In the genomic region with DNA sequence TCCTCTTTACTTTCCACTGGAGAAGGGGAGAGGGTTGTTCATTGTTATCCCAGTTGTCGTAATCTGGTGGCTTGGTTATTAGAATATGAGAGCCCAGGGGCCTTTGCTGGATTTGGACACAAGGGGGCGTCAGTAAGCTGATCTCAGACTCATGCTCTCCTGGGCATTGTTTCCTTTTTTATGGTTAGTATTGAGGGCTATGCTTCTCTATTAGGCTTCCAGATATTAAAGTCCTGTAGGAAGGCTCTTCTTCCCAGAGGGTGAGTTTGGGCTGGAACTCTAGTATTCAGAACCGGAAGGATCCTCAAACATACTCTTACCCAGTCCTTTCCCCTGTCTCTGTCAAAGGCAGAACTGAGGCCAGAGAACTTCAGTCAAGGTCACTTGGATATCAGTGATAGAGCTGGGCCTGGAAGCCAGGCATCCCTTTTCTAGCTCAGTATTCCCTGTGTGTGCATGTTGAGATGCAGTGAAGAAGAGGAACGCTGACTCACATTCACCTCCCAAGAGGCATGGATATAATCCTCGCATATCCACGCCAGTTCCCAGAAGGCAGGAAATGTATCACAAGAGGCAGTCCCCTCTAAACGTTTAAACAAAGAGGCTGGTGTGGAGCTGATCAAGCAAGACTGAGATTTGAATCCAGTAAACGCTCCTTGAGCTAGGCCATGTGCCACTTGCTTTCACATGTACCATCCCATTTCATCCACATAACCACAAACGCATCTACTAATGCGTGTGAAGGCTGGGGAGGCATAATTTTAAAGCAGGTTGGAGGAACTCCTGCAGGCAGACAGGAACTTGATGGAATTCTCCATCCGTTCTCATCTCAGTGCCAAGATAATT, we compare ENCODE assay signal across 8 cellular contexts. TPM values are rescaled to one million over a fixed set of nuclear protein-coding genes. Genes with fewer than 3 reads are reported as not detected.
A peak's percentile ranks its signal among the peaks of the same experiment; 100 is the strongest.
DNase-seq lines count a peak whose midpoint lies in the region; ATAC-seq and TF ChIP-seq lines count a peak whose summit lies in the region.

No MANE protein-coding gene starts in this region.

- H3K23ac ChIP-seq in mesendoderm (ENCODE audit: low read length): no peak overlapping the region

- no peaks in the 10 kb centered on the region for H3K79me1 ChIP-seq in mesendoderm (ENCODE audit: low read length)

- H3K4me1 ChIP-seq in mesendoderm (ENCODE audit: control insufficient read depth, low read depth, low read length): peaks cover 4% of the 10 kb centered on the region

- no peak overlapping the region for H3K18ac ChIP-seq in mesendoderm (ENCODE audit: low read length)

- H3K27me3 Mint-ChIP-seq in activated CD4-positive, alpha-beta memory T cell treated with anti-CD3 and anti-CD28 coated beads for 36 hours: no peaks in the 10 kb centered on the region

- peaks cover 2% of the 10 kb centered on the region for H3K36me3 ChIP-seq in mesendoderm (ENCODE audit: control insufficient read depth, insufficient read depth, low read length)

- no peaks in the 10 kb centered on the region for H3K4me1 Mint-ChIP-seq in activated CD4-positive, alpha-beta memory T cell treated with anti-CD3 and anti-CD28 coated beads for 36 hours (ENCODE audit: low read depth)

- peak; percentile 77 for TF ChIP-seq CTCF in AG04449 (IDR thresholded peaks at IDR 0.05; ENCODE audit: insufficient read depth, low read length, missing control alignments)

- peak overlapping the region; percentile 23 for H3K9ac ChIP-seq in mesendoderm (ENCODE audit: low read length)

- DNase-seq in AG04449 (ENCODE audit: low read depth, low spot score) (peak; percentile 67), GM19240 (ENCODE audit: insufficient read length, low spot score) (peak; percentile 41), NCI-H510A treated with DMSO at 0.1 percent for 48 hours (lab: John Stamatoyannopoulos, UW) (peak; percentile 95), mesendoderm (peak; percentile 58)
- DNase-seq in activated CD4-positive, alpha-beta memory T cell treated with anti-CD3 and anti-CD28 coated beads for 36 hours: peak; percentile 60
- DNase-seq in effector CD8-positive, alpha-beta T cell (lab: John Stamatoyannopoulos, UW): peak; percentile 13
- peak; percentile 8 for DNase-seq in stimulated activated CD8-positive, alpha-beta memory T cell treated with anti-CD3 and anti-CD28 coated beads, Interleukin-15, amount 100 ng/mL, for 24 hours (ENCODE audit: low read depth)

- peak overlapping the region; percentile 53 for H4K5ac ChIP-seq in mesendoderm (ENCODE audit: low read length)

- no peak for ATAC-seq in HG02798 (IDR thresholded peaks at IDR 0.05; ENCODE audit: poor library complexity, unreplicated experiment)

- H3K79me2 ChIP-seq in mesendoderm (ENCODE audit: control insufficient read depth, insufficient read depth, low read length): no peaks in the 10 kb centered on the region

- H3K27me3 ChIP-seq in mesendoderm (ENCODE audit: insufficient read depth, low read length, poor library complexity): no peaks in the 10 kb centered on the region

- H3K4me3 ChIP-seq in AG04449 (ENCODE audit: low read depth, low read length): no peak overlapping the region
- H3K4me3 ChIP-seq in mesendoderm (ENCODE audit: low read length): no peak overlapping the region

- no peak overlapping the region for H3K27ac ChIP-seq in mesendoderm (ENCODE audit: low read depth, low read length)

- no peak overlapping the region for H3K27ac Mint-ChIP-seq in activated CD4-positive, alpha-beta memory T cell treated with anti-CD3 and anti-CD28 coated beads for 36 hours

- H2AK5ac ChIP-seq in mesendoderm (ENCODE audit: low read length): no peak overlapping the region

- H3K9me3 Mint-ChIP-seq in activated CD4-positive, alpha-beta memory T cell treated with anti-CD3 and anti-CD28 coated beads for 36 hours: no peaks in the 10 kb centered on the region

- H4K8ac ChIP-seq in mesendoderm (ENCODE audit: low read depth, low read length): no peak overlapping the region

- H3K4ac ChIP-seq in mesendoderm (ENCODE audit: low read depth, low read length): no peak overlapping the region

- H3K4me3 Mint-ChIP-seq in activated CD4-positive, alpha-beta memory T cell treated with anti-CD3 and anti-CD28 coated beads for 36 hours: no peak overlapping the region

- H3K56ac ChIP-seq in mesendoderm (ENCODE audit: low read length): peak overlapping the region; percentile 65

- no peak overlapping the region for H2BK120ac ChIP-seq in mesendoderm (ENCODE audit: low read depth, low read length)

- no peak overlapping the region for H2BK15ac ChIP-seq in mesendoderm (replicated peaks; ENCODE audit: low read depth)

- POLR2A ChIA-PET in AG04449 (lab: Yijun Ruan, JAX): no interaction called here
- POLR2A ChIA-PET in activated CD4-positive, alpha-beta memory T cell treated with anti-CD3 and anti-CD28 coated beads for 36 hours (lab: Charles Lee): no interaction called here

- CTCF ChIA-PET in AG04449 (lab: Yijun Ruan, JAX): interaction anchor here (0.6 to 10.6 kb wide), 37 partner anchors 10 to 330 kb away, joined by 3 to 204 read pairs (median 4); a partner anchor contains a TSS
- CTCF ChIA-PET in activated CD4-positive, alpha-beta memory T cell treated with anti-CD3 and anti-CD28 coated beads for 36 hours (lab: Charles Lee): interaction anchor here (0.6 to 7.3 kb wide), 13 partner anchors 10 to 326 kb away, joined by 3 to 67 read pairs (median 5); a partner anchor contains a TSS

- intact Hi-C loops in activated CD4-positive, alpha-beta memory T cell treated with anti-CD3 and anti-CD28 coated beads for 36 hours (cut with micrococcal nuclease): loop anchor here (1.0 kb wide), 1 partner anchor 256 kb away; no protein-coding TSS in a partner anchor

- H3K4me2 ChIP-seq in mesendoderm (ENCODE audit: low read length): no peak overlapping the region

- peak overlapping the region; percentile 20 for H2BK5ac ChIP-seq in mesendoderm (ENCODE audit: low read length)

- H3K36me3 Mint-ChIP-seq in activated CD4-positive, alpha-beta memory T cell treated with anti-CD3 and anti-CD28 coated beads for 36 hours: peaks cover 48% of the 10 kb centered on the region

- WGBS in mesendoderm (ENCODE audit: extremely low coverage, insufficient coverage, low lambda C conversion rate): no CpG with 5 or more reads among the region's 11 CpGs

RNA-seq across cellular contexts. Expression of a gene that starts 41.6 kb away (rescaled TPM):
- total RNA-seq in activated CD4-positive, alpha-beta memory T cell treated with anti-CD3 and anti-CD28 coated beads for 36 hours: 10 to 100 TPM; 29.8 to 32.3 TPM
- polyA plus RNA-seq in mesendoderm (2013, experiment 1 of 2): 13.1 TPM
- 13.5 TPM for polyA plus RNA-seq in mesendoderm (2013, experiment 2 of 2)

RNA-seq across cellular contexts. Expression of a gene that starts 41.9 kb away (rescaled TPM):
- 10 to 100 TPM; 36.2 to 40.3 TPM for total RNA-seq in activated CD4-positive, alpha-beta memory T cell treated with anti-CD3 and anti-CD28 coated beads for 36 hours
- polyA plus RNA-seq in mesendoderm (2013, experiment 1 of 2): 53.1 TPM
- 49.7 TPM for polyA plus RNA-seq in mesendoderm (2013, experiment 2 of 2)

RNA-seq across cellular contexts. Expression of a gene that starts 54.3 kb away (rescaled TPM):
- total RNA-seq in activated CD4-positive, alpha-beta memory T cell treated with anti-CD3 and anti-CD28 coated beads for 36 hours: 10 to 100 TPM; 42.4 to 48.3 TPM
- 19.4 TPM for polyA plus RNA-seq in mesendoderm (2013, experiment 1 of 2)
- polyA plus RNA-seq in mesendoderm (2013, experiment 2 of 2): 20.6 TPM

RNA-seq across cellular contexts. Expression of a gene that starts 54.6 kb away (rescaled TPM):
- total RNA-seq in activated CD4-positive, alpha-beta memory T cell treated with anti-CD3 and anti-CD28 coated beads for 36 hours: 10 to 100 TPM; 21.2 TPM
- 19.8 TPM for polyA plus RNA-seq in mesendoderm (2013, experiment 1 of 2)
- 19.5 TPM for polyA plus RNA-seq in mesendoderm (2013, experiment 2 of 2)

Comparison
In these comparisons a context has a peak if more than half of its experiments do, and no peak if none do; other contexts are left out.
1. DNase-seq: peak in every context shown above with its lines; median percentile 95 in NCI-H510A treated with DMSO at 0.1 percent for 48 hours; 67 in AG04449; 60 in activated CD4-positive, alpha-beta memory T cell treated with anti-CD3 and anti-CD28 coated beads for 36 hours; 58 in mesendoderm; 41 in GM19240; 13 in effector CD8-positive, alpha-beta T cell; 8 in stimulated activated CD8-positive, alpha-beta memory T cell treated with anti-CD3 and anti-CD28 coated beads, Interleukin-15, amount 100 ng/mL, for 24 hours.